1 cellular context compared by ENCODE assay signal in the genomic region with DNA sequence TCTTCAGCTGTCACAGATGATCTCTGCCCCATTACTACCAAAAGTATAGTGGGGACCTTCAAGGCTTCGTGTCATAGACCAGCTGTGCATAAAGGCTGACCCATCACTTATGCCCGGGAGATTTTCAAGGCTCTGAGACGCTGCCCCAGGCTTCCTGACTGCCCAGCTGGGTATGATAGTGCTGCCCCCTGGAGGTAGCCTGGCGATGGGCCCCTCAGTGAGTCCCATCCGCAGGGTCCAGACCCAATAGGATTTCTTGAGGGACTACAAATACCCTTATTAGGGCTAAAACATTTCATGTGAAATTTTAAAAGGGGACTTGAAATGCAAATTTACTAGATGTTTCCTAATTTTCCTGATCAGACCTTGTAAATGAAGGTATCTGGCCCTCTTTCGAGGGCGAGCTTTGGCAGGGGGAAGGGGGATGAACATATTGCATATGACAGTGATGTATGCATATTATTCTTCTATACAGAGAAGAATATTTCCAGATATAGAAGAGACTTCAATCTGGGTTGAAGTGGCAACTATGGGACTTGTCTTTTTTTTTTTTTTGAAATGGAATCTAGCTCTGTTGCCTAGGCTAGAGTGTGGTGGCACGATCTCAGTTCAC.
TF ChIP-seq lines count a peak whose summit lies in the region.

No MANE protein-coding gene starts in this region.

TF ChIP-seq in GM12878, 131 proteins besides CTCF, POLR2A, EP300 and RAD21 (continues in another document):
- TF ChIP-seq STAT1 (conservative IDR thresholded peaks at IDR 0.05): no peak
- no peak for TF ChIP-seq BCL11A (IDR thresholded peaks at IDR 0.05; ENCODE audit: low read depth, low read length)
- TF ChIP-seq ZNF207 (IDR thresholded peaks at IDR 0.05; ENCODE audit: borderline replicate concordance): no peak
- TF ChIP-seq, protein P1, sequence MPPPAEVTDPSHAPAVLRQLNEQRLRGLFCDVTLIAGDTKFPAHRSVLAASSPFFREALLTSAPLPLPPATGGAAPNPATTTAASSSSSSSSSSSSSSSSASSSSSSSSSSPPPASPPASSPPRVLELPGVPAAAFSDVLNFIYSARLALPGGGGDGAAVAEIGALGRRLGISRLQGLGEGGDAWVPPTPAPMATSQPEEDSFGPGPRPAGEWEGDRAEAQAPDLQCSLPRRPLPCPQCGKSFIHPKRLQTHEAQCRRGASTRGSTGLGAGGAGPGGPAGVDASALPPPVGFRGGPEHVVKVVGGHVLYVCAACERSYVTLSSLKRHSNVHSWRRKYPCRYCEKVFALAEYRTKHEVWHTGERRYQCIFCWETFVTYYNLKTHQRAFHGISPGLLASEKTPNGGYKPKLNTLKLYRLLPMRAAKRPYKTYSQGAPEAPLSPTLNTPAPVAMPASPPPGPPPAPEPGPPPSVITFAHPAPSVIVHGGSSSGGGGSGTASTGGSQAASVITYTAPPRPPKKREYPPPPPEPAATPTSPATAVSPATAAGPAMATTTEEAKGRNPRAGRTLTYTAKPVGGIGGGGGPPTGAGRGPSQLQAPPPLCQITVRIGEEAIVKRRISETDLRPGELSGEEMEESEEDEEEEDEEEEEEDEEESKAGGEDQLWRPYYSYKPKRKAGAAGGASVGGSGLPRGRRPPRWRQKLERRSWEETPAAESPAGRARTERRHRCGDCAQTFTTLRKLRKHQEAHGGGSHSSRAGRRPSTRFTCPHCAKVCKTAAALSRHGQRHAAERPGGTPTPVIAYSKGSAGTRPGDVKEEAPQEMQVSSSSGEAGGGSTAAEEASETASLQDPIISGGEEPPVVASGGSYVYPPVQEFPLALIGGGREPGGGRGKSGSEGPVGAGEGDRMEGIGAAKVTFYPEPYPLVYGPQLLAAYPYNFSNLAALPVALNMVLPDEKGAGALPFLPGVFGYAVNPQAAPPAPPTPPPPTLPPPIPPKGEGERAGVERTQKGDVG (CRISPR knock-in tag; IDR thresholded peaks at IDR 0.05): no peak
- no peak for TF ChIP-seq POLR2AphosphoS5 (IDR thresholded peaks at IDR 0.05; ENCODE audit: low read length)
- 0 out of 2 replicates have a peak, but pooled peaks have one; percentile 17 for TF ChIP-seq TCF3 (IDR thresholded peaks at IDR 0.05; ENCODE audit: borderline replicate concordance, insufficient read depth, low read depth, low read length)
- no peak for TF ChIP-seq EED (IDR thresholded peaks at IDR 0.05; ENCODE audit: low read depth)
- TF ChIP-seq PML (IDR thresholded peaks at IDR 0.05; ENCODE audit: low read length): no peak
- TF ChIP-seq RFX5 (IDR thresholded peaks at IDR 0.05; ENCODE audit: low read depth, low read length): no peak
- no peak for TF ChIP-seq ASH2L (IDR thresholded peaks at IDR 0.05; ENCODE audit: borderline replicate concordance, low read depth)
- no peak for TF ChIP-seq FOXM1 (IDR thresholded peaks at IDR 0.05; ENCODE audit: low read depth, low read length)
- TF ChIP-seq, protein P2, sequence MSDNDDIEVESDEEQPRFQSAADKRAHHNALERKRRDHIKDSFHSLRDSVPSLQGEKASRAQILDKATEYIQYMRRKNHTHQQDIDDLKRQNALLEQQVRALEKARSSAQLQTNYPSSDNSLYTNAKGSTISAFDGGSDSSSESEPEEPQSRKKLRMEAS (IDR thresholded peaks at IDR 0.05; ENCODE audit: low read depth, low read length): no peak
- TF ChIP-seq, protein P3, sequence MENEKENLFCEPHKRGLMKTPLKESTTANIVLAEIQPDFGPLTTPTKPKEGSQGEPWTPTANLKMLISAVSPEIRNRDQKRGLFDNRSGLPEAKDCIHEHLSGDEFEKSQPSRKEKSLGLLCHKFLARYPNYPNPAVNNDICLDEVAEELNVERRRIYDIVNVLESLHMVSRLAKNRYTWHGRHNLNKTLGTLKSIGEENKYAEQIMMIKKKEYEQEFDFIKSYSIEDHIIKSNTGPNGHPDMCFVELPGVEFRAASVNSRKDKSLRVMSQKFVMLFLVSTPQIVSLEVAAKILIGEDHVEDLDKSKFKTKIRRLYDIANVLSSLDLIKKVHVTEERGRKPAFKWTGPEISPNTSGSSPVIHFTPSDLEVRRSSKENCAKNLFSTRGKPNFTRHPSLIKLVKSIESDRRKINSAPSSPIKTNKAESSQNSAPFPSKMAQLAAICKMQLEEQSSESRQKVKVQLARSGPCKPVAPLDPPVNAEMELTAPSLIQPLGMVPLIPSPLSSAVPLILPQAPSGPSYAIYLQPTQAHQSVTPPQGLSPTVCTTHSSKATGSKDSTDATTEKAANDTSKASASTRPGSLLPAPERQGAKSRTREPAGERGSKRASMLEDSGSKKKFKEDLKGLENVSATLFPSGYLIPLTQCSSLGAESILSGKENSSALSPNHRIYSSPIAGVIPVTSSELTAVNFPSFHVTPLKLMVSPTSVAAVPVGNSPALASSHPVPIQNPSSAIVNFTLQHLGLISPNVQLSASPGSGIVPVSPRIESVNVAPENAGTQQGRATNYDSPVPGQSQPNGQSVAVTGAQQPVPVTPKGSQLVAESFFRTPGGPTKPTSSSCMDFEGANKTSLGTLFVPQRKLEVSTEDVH (IDR thresholded peaks at IDR 0.05; ENCODE audit: low read depth, partially characterized antibody): no peak
- 0 out of 2 replicates have a peak, but pooled peaks have one; percentile 36 for TF ChIP-seq SIN3A (IDR thresholded peaks at IDR 0.05; ENCODE audit: low read depth, low read length)
- TF ChIP-seq SUZ12 (IDR thresholded peaks at IDR 0.05; ENCODE audit: unreplicated experiment): no peak
- no peak for TF ChIP-seq NR2F1 (conservative IDR thresholded peaks at IDR 0.05)
- TF ChIP-seq POU2F2 (IDR thresholded peaks at IDR 0.05; ENCODE audit: borderline replicate concordance, low read depth, low read length): 0 out of 3 replicates have a peak, but pooled peaks have one; percentile 55
- TF ChIP-seq SIX5 (IDR thresholded peaks at IDR 0.05; ENCODE audit: low read depth, low read length, severe bottlenecking): no peak
- no peak for TF ChIP-seq CBFB (IDR thresholded peaks at IDR 0.05; ENCODE audit: low read depth)
- no peak for TF ChIP-seq EGR1 (IDR thresholded peaks at IDR 0.05; ENCODE audit: borderline replicate concordance in 1 of 2, low read depth in 2 of 2, low read length in 2 of 2)
- no peak for TF ChIP-seq NRF1 (conservative IDR thresholded peaks at IDR 0.05; ENCODE audit: low read depth, low read length)
- TF ChIP-seq NR2C1 (IDR thresholded peaks at IDR 0.05): no peak
- no peak for TF ChIP-seq PAX8 (IDR thresholded peaks at IDR 0.05)
- TF ChIP-seq RB1 (IDR thresholded peaks at IDR 0.05; ENCODE audit: borderline replicate concordance): no peak
- no peak for TF ChIP-seq SPI1 (IDR thresholded peaks at IDR 0.05; ENCODE audit: borderline replicate concordance, insufficient read depth, low read depth, low read length)
- TF ChIP-seq POLR2AphosphoS2 (IDR thresholded peaks at IDR 0.05; ENCODE audit: low read depth, low read length): no peak
- no peak for TF ChIP-seq MXI1 (IDR thresholded peaks at IDR 0.05; ENCODE audit: low read depth, low read length)
- no peak for TF ChIP-seq CEBPB (IDR thresholded peaks at IDR 0.05; ENCODE audit: borderline replicate concordance in 1 of 2, low read depth in 2 of 2, low read length in 2 of 2)
- TF ChIP-seq, protein P4, sequence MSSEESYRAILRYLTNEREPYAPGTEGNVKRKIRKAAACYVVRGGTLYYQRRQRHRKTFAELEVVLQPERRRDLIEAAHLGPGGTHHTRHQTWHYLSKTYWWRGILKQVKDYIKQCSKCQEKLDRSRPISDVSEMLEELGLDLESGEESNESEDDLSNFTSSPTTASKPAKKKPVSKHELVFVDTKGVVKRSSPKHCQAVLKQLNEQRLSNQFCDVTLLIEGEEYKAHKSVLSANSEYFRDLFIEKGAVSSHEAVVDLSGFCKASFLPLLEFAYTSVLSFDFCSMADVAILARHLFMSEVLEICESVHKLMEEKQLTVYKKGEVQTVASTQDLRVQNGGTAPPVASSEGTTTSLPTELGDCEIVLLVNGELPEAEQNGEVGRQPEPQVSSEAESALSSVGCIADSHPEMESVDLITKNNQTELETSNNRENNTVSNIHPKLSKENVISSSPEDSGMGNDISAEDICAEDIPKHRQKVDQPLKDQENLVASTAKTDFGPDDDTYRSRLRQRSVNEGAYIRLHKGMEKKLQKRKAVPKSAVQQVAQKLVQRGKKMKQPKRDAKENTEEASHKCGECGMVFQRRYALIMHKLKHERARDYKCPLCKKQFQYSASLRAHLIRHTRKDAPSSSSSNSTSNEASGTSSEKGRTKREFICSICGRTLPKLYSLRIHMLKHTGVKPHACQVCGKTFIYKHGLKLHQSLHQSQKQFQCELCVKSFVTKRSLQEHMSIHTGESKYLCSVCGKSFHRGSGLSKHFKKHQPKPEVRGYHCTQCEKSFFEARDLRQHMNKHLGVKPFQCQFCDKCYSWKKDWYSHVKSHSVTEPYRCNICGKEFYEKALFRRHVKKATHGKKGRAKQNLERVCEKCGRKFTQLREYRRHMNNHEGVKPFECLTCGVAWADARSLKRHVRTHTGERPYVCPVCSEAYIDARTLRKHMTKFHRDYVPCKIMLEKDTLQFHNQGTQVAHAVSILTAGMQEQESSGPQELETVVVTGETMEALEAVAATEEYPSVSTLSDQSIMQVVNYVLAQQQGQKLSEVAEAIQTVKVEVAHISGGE (CRISPR knock-in tag; IDR thresholded peaks at IDR 0.05): no peak
- TF ChIP-seq, protein P5, sequence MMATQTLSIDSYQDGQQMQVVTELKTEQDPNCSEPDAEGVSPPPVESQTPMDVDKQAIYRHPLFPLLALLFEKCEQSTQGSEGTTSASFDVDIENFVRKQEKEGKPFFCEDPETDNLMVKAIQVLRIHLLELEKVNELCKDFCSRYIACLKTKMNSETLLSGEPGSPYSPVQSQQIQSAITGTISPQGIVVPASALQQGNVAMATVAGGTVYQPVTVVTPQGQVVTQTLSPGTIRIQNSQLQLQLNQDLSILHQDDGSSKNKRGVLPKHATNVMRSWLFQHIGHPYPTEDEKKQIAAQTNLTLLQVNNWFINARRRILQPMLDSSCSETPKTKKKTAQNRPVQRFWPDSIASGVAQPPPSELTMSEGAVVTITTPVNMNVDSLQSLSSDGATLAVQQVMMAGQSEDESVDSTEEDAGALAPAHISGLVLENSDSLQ (IDR thresholded peaks at IDR 0.05): no peak
- TF ChIP-seq YY1 (IDR thresholded peaks at IDR 0.05; ENCODE audit: low read depth, low read length): peak; percentile 60
- TF ChIP-seq CHD4 (IDR thresholded peaks at IDR 0.05): no peak
- no peak for TF ChIP-seq KDM1A (IDR thresholded peaks at IDR 0.05; ENCODE audit: borderline replicate concordance)
- TF ChIP-seq HDGF (IDR thresholded peaks at IDR 0.05): no peak
- TF ChIP-seq FOXK2 (IDR thresholded peaks at IDR 0.05): no peak
- TF ChIP-seq, protein P6, sequence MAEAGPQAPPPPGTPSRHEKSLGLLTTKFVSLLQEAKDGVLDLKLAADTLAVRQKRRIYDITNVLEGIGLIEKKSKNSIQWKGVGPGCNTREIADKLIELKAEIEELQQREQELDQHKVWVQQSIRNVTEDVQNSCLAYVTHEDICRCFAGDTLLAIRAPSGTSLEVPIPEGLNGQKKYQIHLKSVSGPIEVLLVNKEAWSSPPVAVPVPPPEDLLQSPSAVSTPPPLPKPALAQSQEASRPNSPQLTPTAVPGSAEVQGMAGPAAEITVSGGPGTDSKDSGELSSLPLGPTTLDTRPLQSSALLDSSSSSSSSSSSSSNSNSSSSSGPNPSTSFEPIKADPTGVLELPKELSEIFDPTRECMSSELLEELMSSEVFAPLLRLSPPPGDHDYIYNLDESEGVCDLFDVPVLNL (IDR thresholded peaks at IDR 0.05; ENCODE audit: low read depth, low read length): 0 out of 2 replicates have a peak, but pooled peaks have one; percentile 31
- no peak for TF ChIP-seq TBL1XR1 (IDR thresholded peaks at IDR 0.05; ENCODE audit: low read depth, low read length)
- TF ChIP-seq BACH1 (IDR thresholded peaks at IDR 0.05; ENCODE audit: borderline replicate concordance): no peak
- TF ChIP-seq, protein P7, sequence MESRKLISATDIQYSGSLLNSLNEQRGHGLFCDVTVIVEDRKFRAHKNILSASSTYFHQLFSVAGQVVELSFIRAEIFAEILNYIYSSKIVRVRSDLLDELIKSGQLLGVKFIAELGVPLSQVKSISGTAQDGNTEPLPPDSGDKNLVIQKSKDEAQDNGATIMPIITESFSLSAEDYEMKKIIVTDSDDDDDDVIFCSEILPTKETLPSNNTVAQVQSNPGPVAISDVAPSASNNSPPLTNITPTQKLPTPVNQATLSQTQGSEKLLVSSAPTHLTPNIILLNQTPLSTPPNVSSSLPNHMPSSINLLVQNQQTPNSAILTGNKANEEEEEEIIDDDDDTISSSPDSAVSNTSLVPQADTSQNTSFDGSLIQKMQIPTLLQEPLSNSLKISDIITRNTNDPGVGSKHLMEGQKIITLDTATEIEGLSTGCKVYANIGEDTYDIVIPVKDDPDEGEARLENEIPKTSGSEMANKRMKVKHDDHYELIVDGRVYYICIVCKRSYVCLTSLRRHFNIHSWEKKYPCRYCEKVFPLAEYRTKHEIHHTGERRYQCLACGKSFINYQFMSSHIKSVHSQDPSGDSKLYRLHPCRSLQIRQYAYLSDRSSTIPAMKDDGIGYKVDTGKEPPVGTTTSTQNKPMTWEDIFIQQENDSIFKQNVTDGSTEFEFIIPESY (IDR thresholded peaks at IDR 0.05): no peak
- TF ChIP-seq, protein P8, sequence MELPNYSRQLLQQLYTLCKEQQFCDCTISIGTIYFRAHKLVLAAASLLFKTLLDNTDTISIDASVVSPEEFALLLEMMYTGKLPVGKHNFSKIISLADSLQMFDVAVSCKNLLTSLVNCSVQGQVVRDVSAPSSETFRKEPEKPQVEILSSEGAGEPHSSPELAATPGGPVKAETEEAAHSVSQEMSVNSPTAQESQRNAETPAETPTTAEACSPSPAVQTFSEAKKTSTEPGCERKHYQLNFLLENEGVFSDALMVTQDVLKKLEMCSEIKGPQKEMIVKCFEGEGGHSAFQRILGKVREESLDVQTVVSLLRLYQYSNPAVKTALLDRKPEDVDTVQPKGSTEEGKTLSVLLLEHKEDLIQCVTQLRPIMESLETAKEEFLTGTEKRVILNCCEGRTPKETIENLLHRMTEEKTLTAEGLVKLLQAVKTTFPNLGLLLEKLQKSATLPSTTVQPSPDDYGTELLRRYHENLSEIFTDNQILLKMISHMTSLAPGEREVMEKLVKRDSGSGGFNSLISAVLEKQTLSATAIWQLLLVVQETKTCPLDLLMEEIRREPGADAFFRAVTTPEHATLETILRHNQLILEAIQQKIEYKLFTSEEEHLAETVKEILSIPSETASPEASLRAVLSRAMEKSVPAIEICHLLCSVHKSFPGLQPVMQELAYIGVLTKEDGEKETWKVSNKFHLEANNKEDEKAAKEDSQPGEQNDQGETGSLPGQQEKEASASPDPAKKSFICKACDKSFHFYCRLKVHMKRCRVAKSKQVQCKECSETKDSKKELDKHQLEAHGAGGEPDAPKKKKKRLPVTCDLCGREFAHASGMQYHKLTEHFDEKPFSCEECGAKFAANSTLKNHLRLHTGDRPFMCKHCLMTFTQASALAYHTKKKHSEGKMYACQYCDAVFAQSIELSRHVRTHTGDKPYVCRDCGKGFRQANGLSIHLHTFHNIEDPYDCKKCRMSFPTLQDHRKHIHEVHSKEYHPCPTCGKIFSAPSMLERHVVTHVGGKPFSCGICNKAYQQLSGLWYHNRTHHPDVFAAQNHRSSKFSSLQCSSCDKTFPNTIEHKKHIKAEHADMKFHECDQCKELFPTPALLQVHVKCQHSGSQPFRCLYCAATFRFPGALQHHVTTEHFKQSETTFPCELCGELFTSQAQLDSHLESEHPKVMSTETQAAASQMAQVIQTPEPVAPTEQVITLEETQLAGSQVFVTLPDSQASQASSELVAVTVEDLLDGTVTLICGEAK (IDR thresholded peaks at IDR 0.05; ENCODE audit: borderline replicate concordance): no peak
- no peak for TF ChIP-seq ZNF24 (IDR thresholded peaks at IDR 0.05)
- peak; percentile 15; the same call in 1 of the 2 replicates for TF ChIP-seq NBN (IDR thresholded peaks at IDR 0.05)
- no peak for TF ChIP-seq SUPT20H (IDR thresholded peaks at IDR 0.05; ENCODE audit: borderline replicate concordance, control insufficient read depth, low read depth, low read length)
- TF ChIP-seq KLF5 (IDR thresholded peaks at IDR 0.05; ENCODE audit: partially characterized antibody): no peak
- no peak for TF ChIP-seq ZNF622 (IDR thresholded peaks at IDR 0.05)
